1 cellular context compared by ENCODE assay signal in the genomic region with DNA sequence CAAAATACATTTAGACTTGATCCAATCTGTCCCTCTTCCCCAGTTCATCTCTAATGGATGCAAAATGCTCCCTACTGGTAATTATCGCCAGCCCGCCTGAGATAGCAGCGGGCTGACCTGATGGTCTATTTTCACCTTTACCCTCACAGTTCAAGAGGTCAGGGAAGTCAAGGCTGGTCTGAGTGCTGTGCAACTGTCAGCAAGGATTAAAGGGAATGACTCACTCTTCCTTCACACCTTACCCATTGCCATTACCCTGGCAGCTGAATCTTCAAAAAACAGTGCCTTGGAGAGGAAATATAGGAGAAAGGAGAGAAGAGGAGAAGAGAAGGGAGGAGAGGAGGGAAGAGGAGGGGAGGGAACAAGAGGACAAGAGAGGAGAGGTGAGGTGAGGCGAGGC.
TF ChIP-seq lines count a peak whose summit lies in the region.

No MANE protein-coding gene starts in this region.

TF ChIP-seq in SK-N-SH treated with all-trans-retinoic acid at 6 μM for 48 hours, 23 proteins besides CTCF, POLR2A, EP300 and RAD21 (continued from another document):
- TF ChIP-seq, protein P1, sequence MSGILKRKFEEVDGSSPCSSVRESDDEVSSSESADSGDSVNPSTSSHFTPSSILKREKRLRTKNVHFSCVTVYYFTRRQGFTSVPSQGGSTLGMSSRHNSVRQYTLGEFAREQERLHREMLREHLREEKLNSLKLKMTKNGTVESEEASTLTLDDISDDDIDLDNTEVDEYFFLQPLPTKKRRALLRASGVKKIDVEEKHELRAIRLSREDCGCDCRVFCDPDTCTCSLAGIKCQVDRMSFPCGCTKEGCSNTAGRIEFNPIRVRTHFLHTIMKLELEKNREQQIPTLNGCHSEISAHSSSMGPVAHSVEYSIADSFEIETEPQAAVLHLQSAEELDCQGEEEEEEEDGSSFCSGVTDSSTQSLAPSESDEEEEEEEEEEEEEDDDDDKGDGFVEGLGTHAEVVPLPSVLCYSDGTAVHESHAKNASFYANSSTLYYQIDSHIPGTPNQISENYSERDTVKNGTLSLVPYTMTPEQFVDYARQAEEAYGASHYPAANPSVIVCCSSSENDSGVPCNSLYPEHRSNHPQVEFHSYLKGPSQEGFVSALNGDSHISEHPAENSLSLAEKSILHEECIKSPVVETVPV (CRISPR knock-in tag; IDR thresholded peaks at IDR 0.05): no peak
